In the genomic region with DNA sequence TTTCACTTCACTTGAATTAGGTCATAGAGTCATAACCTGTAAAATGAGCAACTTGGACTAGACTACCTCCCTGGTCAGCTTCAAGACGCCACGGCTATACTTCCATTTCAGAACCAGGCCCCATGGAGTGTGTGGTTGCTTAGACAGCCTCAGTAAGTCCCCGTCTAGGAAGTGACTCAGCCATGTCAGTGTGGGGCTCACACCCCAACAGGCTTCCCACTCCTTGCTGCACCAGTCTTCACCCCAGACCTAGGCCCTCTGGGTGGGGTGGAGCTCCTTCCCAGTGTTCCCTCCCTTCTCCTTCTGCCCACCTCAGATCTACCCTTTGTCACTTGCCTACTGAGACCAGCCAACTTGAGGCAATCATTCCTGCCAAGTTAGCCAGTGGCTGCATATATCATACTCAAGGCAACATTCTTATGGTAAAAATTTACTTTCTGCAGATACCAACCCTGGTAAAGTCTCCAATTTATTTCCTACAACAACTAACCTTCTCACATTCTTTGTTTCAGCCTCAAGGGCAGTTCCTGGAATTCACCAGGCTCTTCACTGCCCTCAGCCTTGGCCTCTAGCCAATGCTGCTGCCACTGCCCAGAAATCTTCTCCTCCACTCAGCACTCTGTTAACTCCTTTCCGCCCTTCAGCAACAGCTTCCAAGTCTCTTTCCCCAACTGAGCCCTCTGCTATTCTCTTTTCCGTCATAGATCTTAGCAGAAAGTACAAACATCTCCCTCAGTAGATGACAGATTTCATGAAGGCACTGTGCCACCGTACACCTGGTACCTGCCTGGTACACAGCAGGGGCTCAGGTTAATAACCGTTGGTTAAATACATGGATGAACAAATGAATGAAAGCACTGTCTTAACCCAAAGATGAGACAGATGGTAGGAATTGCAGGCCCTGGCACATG, we compare ENCODE assay signal across 8 cellular contexts. TPM values are rescaled to one million over a fixed set of nuclear protein-coding genes. Genes with fewer than 3 reads are reported as not detected.
DNase-seq lines count a peak whose midpoint lies in the region; ATAC-seq and TF ChIP-seq lines count a peak whose summit lies in the region.

No MANE protein-coding gene starts in this region.

- H3K27ac ChIP-seq in 22Rv1: peak overlapping the region; percentile 72
- H3K27ac ChIP-seq in lung (ENCODE audit: low read depth in 1 of 2, low read length in 1 of 2): peak overlapping the region in 1 of 2 donors; percentile 43

- WGBS in lung, 2 donors: 60 to 70% methylated on average over 7 of the region's 7 CpGs

- H3K9me3 Mint-ChIP-seq in activated CD4-positive, alpha-beta T cell treated with anti-CD3 and anti-CD28 coated beads, Interleukin-2, amount 10 ng/mL, durations not matched to agents 7 days and 5 days: no peaks in the 10 kb centered on the region

- DNase-seq in MG63 (peak; percentile 76), astrocyte of the hippocampus (ENCODE audit: low read depth, low spot score) (peak; percentile 87), lung (ENCODE audit: low spot score) (peak; percentile 79), T-helper 1 cell (no peak), NCI-H1436 treated with DMSO at 0.1 percent for 48 hours (lab: John Stamatoyannopoulos, UW) (no peak)
- DNase-seq in activated CD4-positive, alpha-beta T cell treated with anti-CD3 and anti-CD28 coated beads, Interleukin-2, amount 10 ng/mL, durations not matched to agents 7 days and 5 days: no peak

- no peak overlapping the region for H3K27ac Mint-ChIP-seq in activated CD4-positive, alpha-beta T cell treated with anti-CD3 and anti-CD28 coated beads, Interleukin-2, amount 10 ng/mL, durations not matched to agents 7 days and 5 days

- POLR2A ChIA-PET in activated CD4-positive, alpha-beta T cell treated with anti-CD3 and anti-CD28 coated beads, Interleukin-2, amount 10 ng/mL, durations not matched to agents 7 days and 5 days (lab: Charles Lee): no interaction called here

- no peak overlapping the region for H3K4me3 Mint-ChIP-seq in activated CD4-positive, alpha-beta T cell treated with anti-CD3 and anti-CD28 coated beads, Interleukin-2, amount 10 ng/mL, durations not matched to agents 7 days and 5 days

- H3K9me3 ChIP-seq in MG63 (no peaks in the 10 kb centered on the region), lung (ENCODE audit: control insufficient read depth in 2 of 2, insufficient read depth in 1 of 2, low read length in 1 of 2) (no peaks in the 10 kb centered on the region)

- ATAC-seq in lung (ENCODE audit: insufficient read depth, low FRiP score) (peak; percentile 52), HG03045 (IDR thresholded peaks at IDR 0.05; ENCODE audit: unreplicated experiment) (no peak)

- H3K36me3 Mint-ChIP-seq in activated CD4-positive, alpha-beta T cell treated with anti-CD3 and anti-CD28 coated beads, Interleukin-2, amount 10 ng/mL, durations not matched to agents 7 days and 5 days (ENCODE audit: low read depth): no peaks in the 10 kb centered on the region

- no peak for TF ChIP-seq CTCF in 22Rv1 (IDR thresholded peaks at IDR 0.05)
- TF ChIP-seq CTCF in lung (IDR thresholded peaks at IDR 0.05; ENCODE audit: control extremely low read depth, extremely low read depth): no peak

- CTCF ChIA-PET in activated CD4-positive, alpha-beta T cell treated with anti-CD3 and anti-CD28 coated beads, Interleukin-2, amount 10 ng/mL, durations not matched to agents 7 days and 5 days (lab: Charles Lee): interaction anchor here (1.0 to 1.5 kb wide), 2 partner anchors 12 to 16 kb away, joined by 4 to 5 read pairs; no protein-coding TSS in a partner anchor

- H3K36me3 ChIP-seq in MG63 (no peaks in the 10 kb centered on the region), lung (ENCODE audit: control insufficient read depth in 2 of 2, insufficient read depth in 2 of 2, low read length in 2 of 2) (no peaks in the 10 kb centered on the region)

- H3K4me3 ChIP-seq in MG63 (no peak overlapping the region), lung (no peak overlapping the region)

- H3K4me1 Mint-ChIP-seq in activated CD4-positive, alpha-beta T cell treated with anti-CD3 and anti-CD28 coated beads, Interleukin-2, amount 10 ng/mL, durations not matched to agents 7 days and 5 days: peaks cover 20% of the 10 kb centered on the region

- peaks cover 2 to 6% of the 10 kb centered on the region in 2 donors for H3K4me1 ChIP-seq in lung (ENCODE audit: control insufficient read depth in 2 of 2, insufficient read depth in 2 of 2, low read length in 2 of 2)

- no peaks in the 10 kb centered on the region for H3K27me3 Mint-ChIP-seq in activated CD4-positive, alpha-beta T cell treated with anti-CD3 and anti-CD28 coated beads, Interleukin-2, amount 10 ng/mL, durations not matched to agents 7 days and 5 days

- no peaks in the 10 kb centered on the region for H3K27me3 ChIP-seq in MG63
- H3K27me3 ChIP-seq in lung (ENCODE audit: control insufficient read depth, insufficient read depth): no peaks in the 10 kb centered on the region

RNA-seq across cellular contexts. Expression of a gene that starts 31.3 kb away (rescaled TPM):
- total RNA-seq in MG63 (2014; rRNA removed; shearing (Covaris generic); ENCODE audit: low replicate concordance): 9.1 and 11.4 TPM in 2 replicates
- total RNA-seq in lung: 10 to 100 TPM; 19.0 to 27.6 TPM
- polyA plus RNA-seq in lung: 10 to 100 TPM in 1 of 2 donors, 1 to 10 TPM in 1; 5.9 to 11.7 TPM
- 10 to 100 TPM; 16.8 to 18.5 TPM for total RNA-seq in activated CD4-positive, alpha-beta T cell treated with anti-CD3 and anti-CD28 coated beads, Interleukin-2, amount 10 ng/mL, durations not matched to agents 7 days and 5 days

Comparison
In these comparisons a context has a peak if more than half of its experiments do, and no peak if none do; other contexts are left out.
1. DNase-seq: peak in MG63 (single experiment), astrocyte of the hippocampus (single experiment) and lung (single experiment); none in T-helper 1 cell (0 of 5), activated CD4-positive, alpha-beta T cell treated with anti-CD3 and anti-CD28 coated beads, Interleukin-2, amount 10 ng/mL, durations not matched to agents 7 days and 5 days (single experiment) and NCI-H1436 treated with DMSO at 0.1 percent for 48 hours (single experiment).